1 cellular context compared by ENCODE assay signal in the genomic region with DNA sequence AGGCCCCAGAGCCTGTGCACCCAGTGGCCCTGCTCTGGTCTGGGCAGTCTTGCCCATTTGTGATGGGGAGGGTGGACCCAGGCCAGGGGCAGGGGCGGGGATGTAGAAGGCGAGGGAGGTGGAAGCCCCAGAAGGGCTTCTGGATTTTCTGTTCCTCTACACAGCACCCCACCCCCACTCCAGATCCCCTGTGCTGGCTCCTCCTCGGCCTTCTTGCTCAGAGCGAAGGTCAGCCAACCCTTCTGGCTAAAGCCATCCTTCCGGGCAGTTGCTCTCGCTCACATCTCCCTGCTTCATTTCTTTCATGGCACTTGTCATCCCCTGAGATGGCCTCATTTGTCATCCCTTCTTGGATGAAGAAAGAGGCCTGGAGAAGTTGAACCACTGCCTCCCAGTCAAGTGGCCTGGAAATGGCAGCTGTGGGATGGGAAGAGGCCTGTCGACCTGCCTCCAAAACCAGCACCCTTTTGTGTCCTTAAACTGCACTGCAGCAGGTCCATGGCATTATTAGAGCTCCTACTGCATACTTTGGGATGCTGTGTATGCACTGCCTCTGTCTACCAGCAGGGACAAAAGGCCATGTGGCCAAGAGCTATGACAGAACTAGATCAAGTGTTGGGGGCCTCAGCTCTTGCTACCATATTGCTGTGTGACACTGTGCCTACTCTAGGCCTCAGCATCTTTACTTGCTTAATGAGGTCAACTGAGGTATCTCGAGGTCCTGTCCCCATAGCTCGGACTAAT.
TF ChIP-seq lines count a peak whose summit lies in the region.

No MANE protein-coding gene starts in this region.

TF ChIP-seq in endothelial cell of umbilical vein, 7 proteins besides CTCF, POLR2A, EP300 and RAD21:
- TF ChIP-seq GATA2 (IDR thresholded peaks at IDR 0.05; ENCODE audit: insufficient read depth, insufficient read length, low read depth, low read length) (no peak), EZH2 (IDR thresholded peaks at IDR 0.05; ENCODE audit: borderline replicate concordance, low read depth, low read length, severe bottlenecking) (no peak), POLR2AphosphoS5 (IDR thresholded peaks at IDR 0.05; ENCODE audit: insufficient read depth, low read depth, low read length) (no peak), MYC (IDR thresholded peaks at IDR 0.05; ENCODE audit: low read depth, low read length) (no peak), JUN (IDR thresholded peaks at IDR 0.05; ENCODE audit: borderline replicate concordance, insufficient read depth, insufficient read length, low read depth) (no peak), FOS (IDR thresholded peaks at IDR 0.05; ENCODE audit: borderline replicate concordance, insufficient read depth, low read length) (no peak)
- TF ChIP-seq, protein P1, sequence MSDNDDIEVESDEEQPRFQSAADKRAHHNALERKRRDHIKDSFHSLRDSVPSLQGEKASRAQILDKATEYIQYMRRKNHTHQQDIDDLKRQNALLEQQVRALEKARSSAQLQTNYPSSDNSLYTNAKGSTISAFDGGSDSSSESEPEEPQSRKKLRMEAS (IDR thresholded peaks at IDR 0.05; ENCODE audit: insufficient read depth, insufficient read length) = no peak
